ENCODE assay signal across 16 cellular contexts in the genomic region with DNA sequence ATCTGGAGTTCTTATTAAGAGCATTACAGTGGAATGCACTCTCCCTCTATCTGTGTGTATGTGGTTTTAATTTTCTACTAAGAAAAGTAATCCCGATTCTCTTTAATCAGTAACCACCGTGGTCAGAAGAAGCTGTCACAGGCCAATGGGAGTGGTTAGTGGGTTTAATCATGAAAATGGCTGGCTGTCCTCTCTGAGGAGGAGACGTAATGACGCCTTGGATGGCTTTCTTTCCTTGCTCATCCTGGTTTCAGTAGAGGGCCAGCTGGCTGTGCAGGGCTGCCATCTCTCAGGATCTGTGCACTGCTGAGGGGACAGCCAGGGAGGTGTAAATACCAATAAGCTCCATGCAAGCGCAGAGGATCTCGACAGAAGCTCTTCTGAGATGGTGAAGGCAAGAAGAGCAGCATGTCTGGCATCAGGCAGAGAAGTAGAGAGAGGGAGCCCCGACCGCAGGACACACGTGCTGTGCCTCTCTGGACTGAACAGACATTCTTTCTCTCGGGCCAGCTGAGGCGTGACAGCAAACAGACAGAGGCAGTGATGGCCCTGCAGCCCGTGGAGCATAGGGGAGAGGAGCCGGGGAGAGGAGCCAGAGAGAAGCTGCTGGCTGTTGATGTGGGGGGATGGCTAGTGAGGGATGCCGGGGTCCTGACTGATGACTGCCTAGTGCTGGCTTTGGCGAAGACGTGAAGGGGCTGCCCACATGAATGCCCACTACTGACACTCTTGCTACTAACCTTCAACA.
DNase-seq lines count a peak whose midpoint lies in the region; ATAC-seq lines count a peak whose summit lies in the region.
"Had no signal": no experiment of that assay in that cellular context is flagged by ENCODE, and none has a peak within 500 bp of the region (broad histone marks: within the 10 kb centered on the region; RNA-seq: fewer than 3 reads in every experiment).

No MANE protein-coding gene starts in this region.

- intact Hi-C loops in posterior cingulate gyrus (cut with DNase I), result no loop called here

- DNase-seq in NCI-H1694 treated with DMSO at 0.1 percent for 48 hours (lab: John Stamatoyannopoulos, UW) (peak; percentile 22), NCI-H1694 (lab: John Stamatoyannopoulos, UW) (no peak), SK-N-DZ (ENCODE audit: low spot score) (peak; percentile 48), hypothalamus (lab: John Stamatoyannopoulos, UW) (peak in 31 of 51 donors; percentile 12 to 73 (median 44)), posterior cingulate gyrus (peak in 8 of 10 donors; percentile 42 to 95 (median 62)), activated gamma-delta T cell treated with Interleukin-2 at 50 U/mL for 16 hours (no peak)
- DNase-seq: 8988T; activated CD4-positive, alpha-beta T cell treated with anti-CD3 and anti-CD28 coated beads, Interleukin-2, amount 50 U/mL, for 1 hour; DMS79 treated with DMSO at 0.1 percent for 48 hours; effector CD8-positive, alpha-beta T cell; KBM-7; left ventricle myocardium inferior; NCI-H524; stimulated activated CD4-positive, alpha-beta T cell treated with anti-CD3 and anti-CD28 coated beads, Interleukin-15, amount 100 ng/mL, for 24 hours had no signal

- ATAC-seq in GM19328 (IDR thresholded peaks at IDR 0.05; ENCODE audit: unreplicated experiment) (no peak), HG03025 (IDR thresholded peaks at IDR 0.05; ENCODE audit: low FRiP score, unreplicated experiment) (no peak)

Comparison
In these comparisons a context has a peak if more than half of its experiments do, and no peak if none do; other contexts are left out.
1. DNase-seq: peak in NCI-H1694 treated with DMSO at 0.1 percent for 48 hours (single experiment), SK-N-DZ (single experiment), hypothalamus (31 of 51) and posterior cingulate gyrus (8 of 10); none in NCI-H1694 (single experiment) and activated gamma-delta T cell treated with Interleukin-2 at 50 U/mL for 16 hours (single experiment).